ENCODE assay signal across 8 cellular contexts in the genomic region with DNA sequence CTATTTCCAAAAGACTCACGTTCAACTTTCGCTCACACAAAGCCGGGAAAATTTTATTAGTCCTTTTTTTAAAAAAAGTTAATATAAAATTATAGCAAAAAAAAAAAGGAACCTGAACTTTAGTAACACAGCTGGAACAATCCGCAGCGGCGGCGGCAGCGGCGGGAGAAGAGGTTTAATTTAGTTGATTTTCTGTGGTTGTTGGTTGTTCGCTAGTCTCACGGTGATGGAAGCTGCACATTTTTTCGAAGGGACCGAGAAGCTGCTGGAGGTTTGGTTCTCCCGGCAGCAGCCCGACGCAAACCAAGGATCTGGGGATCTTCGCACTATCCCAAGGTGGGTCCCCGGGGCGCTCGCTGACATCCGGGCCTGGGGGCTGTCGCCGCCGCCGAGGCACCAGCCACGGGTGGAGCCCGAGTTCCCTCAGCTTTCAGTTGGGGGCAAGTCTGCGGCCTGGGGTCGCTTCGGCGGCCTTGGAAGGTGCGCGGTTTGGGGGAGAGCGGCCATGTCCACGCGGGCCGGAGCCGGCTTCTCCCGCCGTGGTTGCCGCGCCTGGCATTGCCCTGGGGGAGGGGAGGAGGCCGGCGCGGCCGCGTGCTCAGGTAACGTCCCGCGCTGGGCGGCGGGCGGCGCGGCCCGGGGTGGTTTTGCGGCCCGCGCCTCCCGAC. TPM values are rescaled to one million over a fixed set of nuclear protein-coding genes. Genes with fewer than 3 reads are reported as not detected.
DNase-seq lines count a peak whose midpoint lies in the region; ATAC-seq and TF ChIP-seq lines count a peak whose summit lies in the region.

No MANE protein-coding gene starts in this region.

- intact Hi-C loops in natural killer cell (cut with micrococcal nuclease): loop anchor here (1.0 to 5.0 kb wide), 2 partner anchors 60 to 107 kb away; a partner anchor contains a TSS

- H3K27me3 ChIP-seq in Karpas-422 (ENCODE audit: low read length): no peaks in the 10 kb centered on the region
- H3K27me3 ChIP-seq in tibial nerve: no peaks in the 10 kb centered on the region

- TF ChIP-seq CTCF in GM20000 (IDR thresholded peaks at IDR 0.05; ENCODE audit: extremely low read depth, missing control alignments) (no peak), epithelial cell of proximal tubule (conservative IDR thresholded peaks at IDR 0.05; ENCODE audit: low read depth, low read length) (no peak), natural killer cell (IDR thresholded peaks at IDR 0.05) (no peak), tibial nerve (IDR thresholded peaks at IDR 0.05) (no peak)

- H3K27ac ChIP-seq in Karpas-422 (ENCODE audit: low read length) (peak overlapping the region; percentile 60), tibial nerve (peak overlapping the region; percentile 78 to 97 (median 91))

- no peak for TF ChIP-seq EP300 in tibial nerve (IDR thresholded peaks at IDR 0.05)

- peaks cover 55% of the 10 kb centered on the region for H3K79me2 ChIP-seq in Karpas-422 (ENCODE audit: low read length)

- peaks cover 14% of the 10 kb centered on the region for H3K36me3 Mint-ChIP-seq in activated CD8-positive, alpha-beta memory T cell treated with anti-CD3 and anti-CD28 coated beads, Interleukin-2, amount 10 ng/mL, durations not matched to agents 7 days and 5 days
- H3K36me3 Mint-ChIP-seq in natural killer cell: no peaks in the 10 kb centered on the region

- peaks cover 47% of the 10 kb centered on the region for H4K20me1 ChIP-seq in Karpas-422 (ENCODE audit: insufficient read depth, low read depth, low read length)

- peak; percentile 6 for ATAC-seq in activated CD8-positive, alpha-beta memory T cell treated with anti-CD3 and anti-CD28 coated beads, Interleukin-2, amount 10 ng/mL, durations not matched to agents 7 days and 5 days
- ATAC-seq in natural killer cell (peak; percentile 5 to 7 (median 7)), GM18868 (IDR thresholded peaks at IDR 0.05; ENCODE audit: unreplicated experiment) (no peak)

- H3K27ac Mint-ChIP-seq in activated CD8-positive, alpha-beta memory T cell treated with anti-CD3 and anti-CD28 coated beads, Interleukin-2, amount 10 ng/mL, durations not matched to agents 7 days and 5 days: peak overlapping the region; percentile 99
- peak overlapping the region; percentile 96 to 97 for H3K27ac Mint-ChIP-seq in natural killer cell

- peaks cover 35% of the 10 kb centered on the region for H3K4me1 Mint-ChIP-seq in activated CD8-positive, alpha-beta memory T cell treated with anti-CD3 and anti-CD28 coated beads, Interleukin-2, amount 10 ng/mL, durations not matched to agents 7 days and 5 days
- H3K4me1 Mint-ChIP-seq in natural killer cell: peaks cover 41 to 51% of the 10 kb centered on the region in 2 donors

- H3K4me3 ChIP-seq in Karpas-422 (ENCODE audit: low read length) (peak overlapping the region; percentile 90), epithelial cell of proximal tubule (ENCODE audit: low read depth, low read length) (peak overlapping the region; percentile 91), tibial nerve (peak overlapping the region; percentile 68 to 85 (median 72))

- DNase-seq in CD1c-positive myeloid dendritic cell (ENCODE audit: extremely low spot score) (peak; percentile 36), GM20000 (ENCODE audit: low spot score) (peak; percentile 35), Karpas-422 (peak; percentile 77), epithelial cell of proximal tubule (ENCODE audit: low read depth) (no peak), natural killer cell (peak; percentile 63), tibial nerve (ENCODE audit: low spot score in 2 of 2) (no peak)
- peak; percentile 69 for DNase-seq in activated CD8-positive, alpha-beta memory T cell treated with anti-CD3 and anti-CD28 coated beads, Interleukin-2, amount 10 ng/mL, durations not matched to agents 7 days and 5 days

- H2AFZ ChIP-seq in Karpas-422 (ENCODE audit: low read length): no peak overlapping the region

- H3K4me3 Mint-ChIP-seq in activated CD8-positive, alpha-beta memory T cell treated with anti-CD3 and anti-CD28 coated beads, Interleukin-2, amount 10 ng/mL, durations not matched to agents 7 days and 5 days: peak overlapping the region; percentile 88
- peak overlapping the region; percentile 98 for H3K4me3 Mint-ChIP-seq in natural killer cell

- no peaks in the 10 kb centered on the region for H3K9me3 Mint-ChIP-seq in activated CD8-positive, alpha-beta memory T cell treated with anti-CD3 and anti-CD28 coated beads, Interleukin-2, amount 10 ng/mL, durations not matched to agents 7 days and 5 days (ENCODE audit: low read depth)
- H3K9me3 Mint-ChIP-seq in natural killer cell: no peaks in the 10 kb centered on the region

- peaks cover 47% of the 10 kb centered on the region for H3K4me1 ChIP-seq in Karpas-422 (ENCODE audit: low read length)
- H3K4me1 ChIP-seq in tibial nerve: peaks cover 0 to 42% (median 29%) of the 10 kb centered on the region in 4 donors

- peak overlapping the region; percentile 94 for H3K9ac ChIP-seq in Karpas-422 (ENCODE audit: low read length)

- H3K9me3 ChIP-seq in Karpas-422 (ENCODE audit: low read length): no peaks in the 10 kb centered on the region
- no peaks in the 10 kb centered on the region for H3K9me3 ChIP-seq in tibial nerve

- H3K9me2 ChIP-seq in Karpas-422 (replicated peaks; ENCODE audit: insufficient read depth, low read length): no peaks in the 10 kb centered on the region

- no peaks in the 10 kb centered on the region for H3K36me3 ChIP-seq in Karpas-422 (ENCODE audit: insufficient read depth, low read length)
- no peaks in the 10 kb centered on the region for H3K36me3 ChIP-seq in tibial nerve

- H3K4me2 ChIP-seq in Karpas-422 (ENCODE audit: low read depth, low read length, poor library complexity, severe bottlenecking): peak overlapping the region; percentile 83

- 1% methylated on average over 17 to 28 of the region's 60 CpGs for WGBS in tibial nerve, 2 donors

- H3K27me3 Mint-ChIP-seq in activated CD8-positive, alpha-beta memory T cell treated with anti-CD3 and anti-CD28 coated beads, Interleukin-2, amount 10 ng/mL, durations not matched to agents 7 days and 5 days: no peaks in the 10 kb centered on the region
- no peaks in the 10 kb centered on the region for H3K27me3 Mint-ChIP-seq in natural killer cell (ENCODE audit: low read depth in 2 of 2)

- TF ChIP-seq POLR2A in tibial nerve (IDR thresholded peaks at IDR 0.05): no peak

- CTCF ChIA-PET in activated CD8-positive, alpha-beta memory T cell treated with anti-CD3 and anti-CD28 coated beads, Interleukin-2, amount 10 ng/mL, durations not matched to agents 7 days and 5 days (lab: Charles Lee): interaction anchor here (0.7 to 8.2 kb wide), 9 partner anchors 9 to 835 kb away, joined by 3 to 83 read pairs (median 5); a partner anchor contains a TSS

RNA-seq across cellular contexts. Expression of a gene that starts 0.4 kb away (rescaled TPM):
- 38.2 and 87.4 TPM in 2 replicates for total RNA-seq in Karpas-422 (2014; rRNA removed; shearing (Covaris generic); ENCODE audit: low replicate concordance)
- 10 to 100 TPM; 71.2 to 85.1 TPM for total RNA-seq in activated CD8-positive, alpha-beta memory T cell treated with anti-CD3 and anti-CD28 coated beads, Interleukin-2, amount 10 ng/mL, durations not matched to agents 7 days and 5 days
- total RNA-seq in epithelial cell of proximal tubule: 50.4 and 112 TPM in 2 replicates
- total RNA-seq in natural killer cell: 100 to 1,000 TPM; 109 to 175 (median 113) TPM
- total RNA-seq in tibial nerve: 10 to 100 TPM; 61.8 to 95.0 (median 81.8) TPM

RNA-seq across cellular contexts. Expression of a gene that starts 59.7 kb away (rescaled TPM):
- 5.7 and 18.1 TPM in 2 replicates for total RNA-seq in Karpas-422 (2014; rRNA removed; shearing (Covaris generic); ENCODE audit: low replicate concordance)
- 10 to 100 TPM; 27.8 to 29.4 TPM for total RNA-seq in activated CD8-positive, alpha-beta memory T cell treated with anti-CD3 and anti-CD28 coated beads, Interleukin-2, amount 10 ng/mL, durations not matched to agents 7 days and 5 days
- total RNA-seq in epithelial cell of proximal tubule: 4.6 and 6.3 TPM in 2 replicates
- total RNA-seq in natural killer cell: 10 to 100 TPM; 21.2 to 30.8 (median 25.9) TPM
- total RNA-seq in tibial nerve: 10 to 100 TPM; 18.6 to 29.3 (median 24.3) TPM

Comparison
In these comparisons a context has a peak if more than half of its experiments do, and no peak if none do; other contexts are left out.
1. DNase-seq: peak in CD1c-positive myeloid dendritic cell (single experiment), GM20000 (single experiment), Karpas-422 (single experiment), activated CD8-positive, alpha-beta memory T cell treated with anti-CD3 and anti-CD28 coated beads, Interleukin-2, amount 10 ng/mL, durations not matched to agents 7 days and 5 days (single experiment) and natural killer cell (single experiment); none in epithelial cell of proximal tubule (single experiment) and tibial nerve (0 of 2).
2. Peak in every context shown above with its lines, with median percentiles within 50 percentile points of each other: H3K4me3 ChIP-seq.